In the genomic region with DNA sequence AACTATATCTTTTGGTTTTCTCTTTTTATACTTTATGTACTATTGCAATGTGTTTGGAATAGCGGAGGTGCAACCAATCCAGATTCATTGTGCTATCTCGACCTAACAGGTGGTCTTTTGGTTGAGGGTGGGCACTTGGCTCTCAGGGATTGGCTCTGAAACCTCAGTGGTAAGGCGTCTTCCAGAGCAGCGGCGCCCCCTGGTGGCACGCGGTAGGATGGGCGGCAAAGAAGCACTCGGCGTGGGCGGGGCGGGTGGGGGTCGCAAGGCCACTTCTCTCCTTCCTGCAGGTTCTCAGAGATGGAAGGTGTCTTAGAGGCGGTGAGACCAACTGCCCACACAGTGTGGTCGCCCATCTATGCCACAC, we compare ENCODE assay signal across 8 cellular contexts. TPM values are rescaled to one million over a fixed set of nuclear protein-coding genes. Genes with fewer than 3 reads are reported as not detected.
DNase-seq lines count a peak whose midpoint lies in the region; ATAC-seq and TF ChIP-seq lines count a peak whose summit lies in the region.

No MANE protein-coding gene starts in this region.

- H3K4me1 ChIP-seq in lung (ENCODE audit: control insufficient read depth in 2 of 2, insufficient read depth in 2 of 2, low read length in 2 of 2) = peaks cover 0 to 2% of the 10 kb centered on the region in 2 donors

- no peaks in the 10 kb centered on the region for H3K27me3 ChIP-seq in lung (ENCODE audit: control insufficient read depth, insufficient read depth)

- DNase-seq in NCI-H1417 (lab: John Stamatoyannopoulos, UW) (peak; percentile 64 to 79 (median 70)), NCI-H1417 treated with DMSO at 0.1 percent for 48 hours (lab: John Stamatoyannopoulos, UW) (no peak), NCI-H2196 treated with DMSO at 0.1 percent for 48 hours (lab: John Stamatoyannopoulos, UW; ENCODE audit: unreplicated experiment) (peak; percentile 43), dermis microvascular lymphatic vessel endothelial cell (ENCODE audit: low read depth in 2 of 2) (peak; percentile 15 to 67), lung (ENCODE audit: low spot score) (peak; percentile 65)
- peak; percentile 76 for DNase-seq in activated CD4-positive, alpha-beta T cell treated with anti-CD3 and anti-CD28 coated beads, Interleukin-2, amount 50 U/mL, for 1 hour
- peak; percentile 40 for DNase-seq in stimulated activated CD8-positive, alpha-beta memory T cell treated with anti-CD3 and anti-CD28 coated beads, Interleukin-12 subunit alpha, Interleukin-12 subunit beta, amount 100 ng/mL, for 24 hours (ENCODE audit: extremely low read depth)

- 1 to 2% methylated on average over 15 of the region's 15 CpGs for WGBS in lung, 2 donors

- TF ChIP-seq CTCF in lung (IDR thresholded peaks at IDR 0.05; ENCODE audit: control extremely low read depth, extremely low read depth) = peak; percentile 27

- H3K27ac ChIP-seq in lung (ENCODE audit: low read depth in 1 of 2, low read length in 1 of 2) = no peak overlapping the region

- peak; percentile 44 for ATAC-seq in HG02870 (IDR thresholded peaks at IDR 0.05; ENCODE audit: unreplicated experiment)
- peak; percentile 84 for ATAC-seq in lung (ENCODE audit: insufficient read depth, low FRiP score)

- H3K4me3 ChIP-seq in lung = peak overlapping the region; percentile 33

- H3K9me3 ChIP-seq in lung (ENCODE audit: control insufficient read depth in 2 of 2, insufficient read depth in 1 of 2, low read length in 1 of 2) = no peaks in the 10 kb centered on the region

- H3K36me3 ChIP-seq in lung (ENCODE audit: control insufficient read depth in 2 of 2, insufficient read depth in 2 of 2, low read length in 2 of 2) = no peaks in the 10 kb centered on the region

RNA-seq across cellular contexts. Expression of a gene that starts 19.2 kb away (rescaled TPM):
- total RNA-seq in dermis microvascular lymphatic vessel endothelial cell = not detected in 2 replicates
- not detected for total RNA-seq in lung
- polyA plus RNA-seq in lung = not detected

RNA-seq across cellular contexts. Expression of a gene that starts 53.7 kb away (rescaled TPM):
- total RNA-seq in dermis microvascular lymphatic vessel endothelial cell (21.0 and 24.8 TPM in 2 replicates), lung (10 to 100 TPM; 19.3 to 24.8 TPM)
- polyA plus RNA-seq in lung = 10 to 100 TPM; 25.4 to 60.5 TPM
